18 cellular contexts compared by ENCODE assay signal in the genomic region with DNA sequence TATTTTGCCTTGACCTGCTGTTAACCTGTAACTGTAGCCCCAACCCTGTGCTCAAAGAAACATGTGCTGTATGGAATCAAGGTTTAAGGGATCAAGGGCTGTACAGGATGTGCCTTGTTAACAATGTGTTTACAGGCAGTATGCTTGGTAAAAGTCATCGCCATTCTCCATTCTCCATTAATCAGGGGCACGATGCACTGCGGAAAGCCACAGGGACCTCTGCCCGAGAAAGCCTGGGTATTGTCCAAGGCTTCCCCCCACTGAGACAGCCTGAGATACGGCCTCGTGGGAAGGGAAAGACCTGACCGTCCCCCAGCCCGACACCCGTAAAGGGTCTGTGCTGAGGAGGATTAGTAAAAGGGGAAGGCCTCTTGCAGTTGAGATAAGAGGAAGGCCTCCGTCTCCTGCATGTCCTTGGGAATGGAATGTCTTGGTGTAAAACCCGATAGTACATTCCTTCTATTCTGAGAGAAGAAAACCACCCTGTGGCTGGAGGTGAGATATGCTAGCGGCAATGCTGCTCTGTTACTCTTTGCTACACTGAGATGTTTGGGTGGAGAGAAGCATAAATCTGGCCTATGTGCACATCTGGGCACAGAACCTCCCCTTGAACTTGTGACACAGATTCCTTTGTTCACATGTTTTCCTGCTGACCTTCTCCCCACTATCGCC. TPM values are rescaled to one million over a fixed set of nuclear protein-coding genes. Genes with fewer than 3 reads are reported as not detected.
DNase-seq lines count a peak whose midpoint lies in the region; ATAC-seq and TF ChIP-seq lines count a peak whose summit lies in the region.
"Not testable (repeated sequence)": the region's sequence is repeated elsewhere in the genome, so short reads cannot be mapped to it uniquely, and the experiment has no call there.
"Had no signal": no experiment of that assay in that cellular context is flagged by ENCODE, and none has a peak within 500 bp of the region (broad histone marks: within the 10 kb centered on the region; RNA-seq: fewer than 3 reads in every experiment).

No MANE protein-coding gene starts in this region.

- intact Hi-C loops in sigmoid colon (cut with DNase I): loop anchor here (5.0 to 10.0 kb wide), 3 partner anchors 103 to 221 kb away; no protein-coding TSS in a partner anchor

- peaks cover 50% of the 10 kb centered on the region for H3K4me1 ChIP-seq in GM23338 (ENCODE audit: insufficient read depth)
- peaks cover 55% of the 10 kb centered on the region for H3K4me1 ChIP-seq in OCI-LY1 (ENCODE audit: insufficient read depth, low read length, severe bottlenecking)
- H3K4me1 ChIP-seq in endodermal cell (ENCODE audit: control insufficient read depth, insufficient read depth, low read length): peaks cover 38% of the 10 kb centered on the region
- H3K4me1 ChIP-seq in sigmoid colon: not testable (repeated sequence)

- H3K36me3 Mint-ChIP-seq in GM23338 (ENCODE audit: low read depth); nephron (ENCODE audit: low read depth): not testable (repeated sequence)
- H3K36me3 Mint-ChIP-seq in endodermal cell (ENCODE audit: low read depth): peaks cover 43% of the 10 kb centered on the region

- not testable (repeated sequence) for H3K9me3 ChIP-seq in OCI-LY1 (ENCODE audit: low read length); endodermal cell (ENCODE audit: control insufficient read depth, low read length); sigmoid colon

- not testable (repeated sequence) for H3K36me3 ChIP-seq in GM23338 (ENCODE audit: insufficient read depth); OCI-LY1 (ENCODE audit: insufficient read depth, low read length); endodermal cell (ENCODE audit: control insufficient read depth, insufficient read depth, low read length); sigmoid colon

- H3K9ac ChIP-seq in OCI-LY1 (ENCODE audit: low read length) (peak overlapping the region; percentile 54), endodermal cell (ENCODE audit: extremely low read depth, low read length, poor library complexity, severe bottlenecking) (peak overlapping the region; percentile 81)

- TF ChIP-seq CTCF in 22Rv1 (IDR thresholded peaks at IDR 0.05); GM23338 (conservative IDR thresholded peaks at IDR 0.05; ENCODE audit: low read depth in 2 of 2); OCI-LY1 (IDR thresholded peaks at IDR 0.05; ENCODE audit: low read length); sigmoid colon (IDR thresholded peaks at IDR 0.05): not testable (repeated sequence)
- TF ChIP-seq CTCF in endodermal cell (conservative IDR thresholded peaks at IDR 0.05): peak; percentile 51
- TF ChIP-seq CTCF in nephron (IDR thresholded peaks at IDR 0.05; ENCODE audit: unreplicated experiment in 3 of 3): peak; percentile 36 to 42 (median 41)

- not testable (repeated sequence) for H3K27ac Mint-ChIP-seq in GM23338
- peak overlapping the region; percentile 98 for H3K27ac Mint-ChIP-seq in endodermal cell
- H3K27ac Mint-ChIP-seq in nephron: peak overlapping the region; percentile 99 to 100 (median 99)

- H3K4me1 Mint-ChIP-seq in GM23338 (peaks cover 55% of the 10 kb centered on the region), endodermal cell (peaks cover 57% of the 10 kb centered on the region), nephron (peaks cover 79% of the 10 kb centered on the region)

- H3K9me3 Mint-ChIP-seq in GM23338, endodermal cell, nephron: not testable (repeated sequence)

- 30 to 45% methylated on average over 8 to 13 of the region's 13 CpGs for WGBS in endodermal cell (ENCODE audit: insufficient coverage in 1 of 2, insufficient read length in 1 of 2), 2 experiments
- 73 to 81% methylated on average over 13 of the region's 13 CpGs for WGBS in sigmoid colon, 2 donors

- H3K27ac ChIP-seq in 22Rv1 (peak overlapping the region; percentile 100), OCI-LY1 (ENCODE audit: low read depth, low read length, poor library complexity, severe bottlenecking) (peak overlapping the region; percentile 83), endodermal cell (ENCODE audit: low read depth, low read length) (peak overlapping the region; percentile 73)
- not testable (repeated sequence) for H3K27ac ChIP-seq in GM23338 (ENCODE audit: low read depth); sigmoid colon

- not testable (repeated sequence) for TF ChIP-seq EP300 in sigmoid colon (IDR thresholded peaks at IDR 0.05)

- not testable (repeated sequence) for TF ChIP-seq POLR2A in sigmoid colon (IDR thresholded peaks at IDR 0.05)

- DNase-seq in GM23338 (ENCODE audit: low spot score) (peak; percentile 73), endodermal cell (peak; percentile 75), iris pigment epithelial cell (ENCODE audit: low read depth) (peak; percentile 43), sigmoid colon (peak; percentile 36)
- DNase-seq in activated effector memory CD4-positive, alpha-beta T cell treated with anti-CD3 and anti-CD28 coated beads, Interleukin-2, amount 50 U/mL, for 16 hours: peak; percentile 9

- H3K4me3 Mint-ChIP-seq in GM23338: not testable (repeated sequence)
- peak overlapping the region; percentile 88 for H3K4me3 Mint-ChIP-seq in endodermal cell
- peak overlapping the region; percentile 6 to 28 (median 6) for H3K4me3 Mint-ChIP-seq in nephron

- H4K20me1 ChIP-seq in GM23338 (replicated peaks; ENCODE audit: insufficient read depth); OCI-LY1 (ENCODE audit: insufficient read depth, low read length): not testable (repeated sequence)

- H3K4me3 ChIP-seq in GM23338 (peak overlapping the region; percentile 50; the same call in 1 of the 2 replicates), OCI-LY1 (ENCODE audit: low read depth, low read length, poor library complexity, severe bottlenecking) (peak overlapping the region; percentile 3), endodermal cell (ENCODE audit: low read length) (peak overlapping the region; percentile 79)
- H3K4me3 ChIP-seq in sigmoid colon: not testable (repeated sequence)

- not testable (repeated sequence) for H3F3A ChIP-seq in GM23338 (replicated peaks; ENCODE audit: low read depth); OCI-LY1 (ENCODE audit: insufficient read depth, low read length)

- H3K4me2 ChIP-seq in GM23338: peak overlapping the region; percentile 65
- H3K4me2 ChIP-seq in OCI-LY1 (ENCODE audit: low read length): peak overlapping the region; percentile 63

- peaks cover 22% of the 10 kb centered on the region for H3K27me3 ChIP-seq in GM23338 (ENCODE audit: insufficient read depth)
- H3K27me3 ChIP-seq in OCI-LY1 (ENCODE audit: insufficient read depth, low read length); endodermal cell (ENCODE audit: control insufficient read depth, insufficient read depth, low read length, poor library complexity, severe bottlenecking); sigmoid colon: not testable (repeated sequence)

- not testable (repeated sequence) for H3K79me2 ChIP-seq in GM23338 (replicated peaks; ENCODE audit: insufficient read depth); OCI-LY1 (ENCODE audit: insufficient read depth, low read length)

- H2AFZ ChIP-seq in GM23338; OCI-LY1 (ENCODE audit: low read length): not testable (repeated sequence)

- not testable (repeated sequence) for H3K9me2 ChIP-seq in GM23338 (ENCODE audit: insufficient read depth); OCI-LY1 (ENCODE audit: low read depth, low read length)

- ATAC-seq in GM23338: not testable (repeated sequence)

- H3K27me3 Mint-ChIP-seq in GM23338 (ENCODE audit: insufficient read depth, low read depth, poor library complexity): peaks cover 31% of the 10 kb centered on the region
- H3K27me3 Mint-ChIP-seq in endodermal cell (ENCODE audit: insufficient read depth); nephron (ENCODE audit: low read depth): not testable (repeated sequence)

RNA-seq across cellular contexts. Expression of a gene that starts 42.1 kb away (rescaled TPM):
- total RNA-seq in GM23338 (2014; rRNA removed; shearing (Covaris generic)): not detected in 2 replicates
- polyA plus RNA-seq in GM23338 (2016; fragmentation: Nextera tagmentation; extraction: Ambion mirVana): not detected in 2 replicates
- not detected for total RNA-seq in endodermal cell
- polyA plus RNA-seq in endodermal cell (2013, experiment 1 of 2): not detected
- not detected for polyA plus RNA-seq in endodermal cell (2013, experiment 2 of 2)
- total RNA-seq in sigmoid colon: not detected
- polyA plus RNA-seq in sigmoid colon: not detected
- total RNA-seq: activated naive CD4-positive, alpha-beta T cell treated with anti-CD3 and anti-CD28 coated beads, Interleukin-2, amount 50 U/mL, for 72 hours; ascending aorta; CD8-positive, alpha-beta T cell; kidney; myocyte; occipital lobe; right atrium auricular region had no signal
- polyA plus RNA-seq: esophagus, IgD-negative memory B cell, SK-N-SH had no signal

Comparison
In these comparisons a context has a peak if more than half of its experiments do, and no peak if none do; other contexts are left out.
1. DNase-seq: peak in every context shown above with its lines; median percentile 75 in endodermal cell; 73 in GM23338; 43 in iris pigment epithelial cell; 36 in sigmoid colon; 9 in activated effector memory CD4-positive, alpha-beta T cell treated with anti-CD3 and anti-CD28 coated beads, Interleukin-2, amount 50 U/mL, for 16 hours.